ENCODE assay signal across 2 cellular contexts in the genomic region with DNA sequence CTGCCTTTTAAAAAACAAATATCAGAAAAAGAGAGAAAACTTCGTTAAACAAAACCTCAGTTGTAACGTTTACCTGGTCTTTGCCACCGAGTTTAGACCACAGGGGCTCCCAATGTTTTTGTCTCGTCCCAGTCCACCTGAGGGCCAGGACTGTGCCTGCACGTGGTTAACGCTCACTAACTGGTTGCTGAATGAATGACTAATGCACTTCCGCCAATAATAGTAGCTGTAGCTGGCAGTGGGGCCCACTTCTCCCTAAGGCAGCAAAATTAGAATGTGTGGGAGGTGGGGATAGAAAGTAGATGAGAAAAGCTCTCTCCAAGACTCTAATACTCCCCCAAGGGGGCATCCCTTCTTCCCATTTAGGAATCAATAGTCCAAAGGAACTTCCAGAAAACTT.
TF ChIP-seq lines count a peak whose summit lies in the region.

No MANE protein-coding gene starts in this region.

TF ChIP-seq in HEK293, 187 proteins besides CTCF, POLR2A, EP300 and RAD21 (continued from another document and continues in another):
- TF ChIP-seq SCRT1 (tag by site-specific recombination; IDR thresholded peaks at IDR 0.05; ENCODE audit: borderline replicate concordance) (no peak), ZNF664 (tag by site-specific recombination; IDR thresholded peaks at IDR 0.05) (no peak), PRDM10 (tag by site-specific recombination; IDR thresholded peaks at IDR 0.05) (no peak), ZNF184 (tag by site-specific recombination; IDR thresholded peaks at IDR 0.05) (0 out of 2 replicates have a peak, but pooled peaks have one; percentile 41), ZNF677 (tag by site-specific recombination; IDR thresholded peaks at IDR 0.05) (no peak), SCRT2 (tag by site-specific recombination; IDR thresholded peaks at IDR 0.05) (0 out of 2 replicates have a peak, but pooled peaks have one; percentile 45), ZNF335 (tag by site-specific recombination; conservative IDR thresholded peaks at IDR 0.05) (peak; percentile 45; the same call in 1 of the 2 replicates), ZNF670 (tag by site-specific recombination; IDR thresholded peaks at IDR 0.05; ENCODE audit: low read depth) (no peak), ZNF701 (tag by site-specific recombination; IDR thresholded peaks at IDR 0.05) (no peak), ZNF24 (tag by site-specific recombination; IDR thresholded peaks at IDR 0.05) (peak; percentile 28; the same call in 1 of the 2 replicates), ZBTB8A (tag by site-specific recombination; IDR thresholded peaks at IDR 0.05) (no peak), ZNF341 (tag by site-specific recombination; IDR thresholded peaks at IDR 0.05; ENCODE audit: low read depth) (no peak), KLF1 (tag by site-specific recombination; IDR thresholded peaks at IDR 0.05) (no peak), ZFHX2 (tag by site-specific recombination; conservative IDR thresholded peaks at IDR 0.05) (peak; percentile 32; the same call in 1 of the 2 replicates), ZNF140 (tag by site-specific recombination; IDR thresholded peaks at IDR 0.05) (no peak), ZBTB26 (tag by site-specific recombination; optimal IDR thresholded peaks at IDR 0.05) (no peak), OSR2 (tag by site-specific recombination; IDR thresholded peaks at IDR 0.05) (no peak), PATZ1 (tag by site-specific recombination; IDR thresholded peaks at IDR 0.05) (no peak), ZFP37 (tag by site-specific recombination; IDR thresholded peaks at IDR 0.05) (no peak)
- TF ChIP-seq, protein P1, sequence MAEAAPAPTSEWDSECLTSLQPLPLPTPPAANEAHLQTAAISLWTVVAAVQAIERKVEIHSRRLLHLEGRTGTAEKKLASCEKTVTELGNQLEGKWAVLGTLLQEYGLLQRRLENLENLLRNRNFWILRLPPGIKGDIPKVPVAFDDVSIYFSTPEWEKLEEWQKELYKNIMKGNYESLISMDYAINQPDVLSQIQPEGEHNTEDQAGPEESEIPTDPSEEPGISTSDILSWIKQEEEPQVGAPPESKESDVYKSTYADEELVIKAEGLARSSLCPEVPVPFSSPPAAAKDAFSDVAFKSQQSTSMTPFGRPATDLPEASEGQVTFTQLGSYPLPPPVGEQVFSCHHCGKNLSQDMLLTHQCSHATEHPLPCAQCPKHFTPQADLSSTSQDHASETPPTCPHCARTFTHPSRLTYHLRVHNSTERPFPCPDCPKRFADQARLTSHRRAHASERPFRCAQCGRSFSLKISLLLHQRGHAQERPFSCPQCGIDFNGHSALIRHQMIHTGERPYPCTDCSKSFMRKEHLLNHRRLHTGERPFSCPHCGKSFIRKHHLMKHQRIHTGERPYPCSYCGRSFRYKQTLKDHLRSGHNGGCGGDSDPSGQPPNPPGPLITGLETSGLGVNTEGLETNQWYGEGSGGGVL (tag by site-specific recombination; IDR thresholded peaks at IDR 0.05) = no peak

TF ChIP-seq in HepG2, 621 proteins besides CTCF, POLR2A, EP300 and RAD21:
- TF ChIP-seq E2F2 (CRISPR knock-in tag; IDR thresholded peaks at IDR 0.05; ENCODE audit: borderline replicate concordance) (no peak), ZNF512 (CRISPR knock-in tag; IDR thresholded peaks at IDR 0.05) (no peak), NCOA1 (CRISPR knock-in tag; IDR thresholded peaks at IDR 0.05) (no peak), MTF2 (CRISPR knock-in tag; IDR thresholded peaks at IDR 0.05; ENCODE audit: borderline replicate concordance) (no peak)
